ENCODE assay signal across 8 cellular contexts in the genomic region with DNA sequence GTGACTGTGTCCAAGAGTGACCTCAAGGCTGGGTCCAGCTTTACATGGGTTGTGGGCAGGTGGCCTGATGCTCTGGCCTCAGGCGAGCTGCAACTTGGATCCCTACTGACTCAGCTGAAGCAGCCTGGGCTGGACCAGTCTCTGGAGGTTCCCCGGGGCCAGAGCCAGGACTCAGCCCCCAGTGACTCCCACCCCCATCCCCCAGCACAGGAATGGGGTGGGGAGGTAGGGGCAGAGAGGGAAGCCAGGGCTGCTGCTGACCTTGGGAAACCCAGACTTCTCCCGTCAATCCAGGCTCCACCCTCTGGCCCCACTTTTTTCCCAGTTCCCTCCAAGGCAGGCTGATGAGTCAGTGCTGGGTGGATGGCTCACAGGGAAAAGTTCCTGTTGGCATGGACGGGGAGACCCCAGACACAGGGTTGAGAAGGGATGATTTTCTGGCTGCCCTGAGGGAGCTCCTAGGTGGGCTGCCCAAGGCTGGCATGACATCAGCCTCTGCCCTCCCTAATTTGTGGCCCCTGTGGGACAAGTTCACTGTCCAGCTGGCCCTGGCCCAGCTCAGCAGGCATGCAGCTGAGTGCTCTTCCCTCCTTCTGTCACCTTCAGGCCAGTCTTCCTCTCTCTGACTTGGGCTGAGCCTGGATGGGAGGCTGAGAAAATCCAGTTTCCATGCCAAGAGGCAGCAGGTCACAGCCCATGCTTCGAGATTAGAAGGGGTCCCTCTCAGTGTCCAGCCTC. TPM values are rescaled to one million over a fixed set of nuclear protein-coding genes. Genes with fewer than 3 reads are reported as not detected.
DNase-seq lines count a peak whose midpoint lies in the region; ATAC-seq and TF ChIP-seq lines count a peak whose summit lies in the region.

No MANE protein-coding gene starts in this region.

- no peaks in the 10 kb centered on the region for H3K9me2 ChIP-seq in hepatocyte (replicated peaks; ENCODE audit: insufficient read depth)

- peak in 1 of 2 donors; percentile 21 for TF ChIP-seq POLR2A in sigmoid colon (IDR thresholded peaks at IDR 0.05)

- H3K27me3 ChIP-seq in Caco-2 (replicated peaks; ENCODE audit: control insufficient read depth, insufficient read depth, low read length), result no peaks in the 10 kb centered on the region
- H3K27me3 ChIP-seq in HUES48 (ENCODE audit: control insufficient read depth, insufficient read depth, low read length), result peaks cover 22% of the 10 kb centered on the region
- H3K27me3 ChIP-seq in hepatocyte, result no peaks in the 10 kb centered on the region
- H3K27me3 ChIP-seq in sigmoid colon, result no peaks in the 10 kb centered on the region

- H3K79me2 ChIP-seq in hepatocyte, result peaks cover 62% of the 10 kb centered on the region

- H3K9ac ChIP-seq in HUES48 (ENCODE audit: low read depth, low read length), result peak overlapping the region; percentile 42; the same call in 1 of the 2 replicates

- no TSS peak for BruUV-seq in Caco-2 (replicated peaks; lab: Mats Ljungman, UMichigan)

- no peak for ATAC-seq in GM21528 (IDR thresholded peaks at IDR 0.05; ENCODE audit: low FRiP score, unreplicated experiment)

- H3K4me3 ChIP-seq in Caco-2 (ENCODE audit: low read depth, low read length) (no peak overlapping the region), HUES48 (ENCODE audit: low read depth, low read length) (peak overlapping the region; percentile 12), hepatocyte (peak overlapping the region; percentile 81), sigmoid colon (peak overlapping the region; percentile 15 to 93 (median 78))

- CTCF ChIA-PET in Caco-2 (lab: Charles Lee), result interaction anchor here (2.0 kb wide), 1 partner anchor 11 kb away, joined by 7 read pairs; no protein-coding TSS in a partner anchor

- no peak for DNase-seq in Caco-2
- peak; percentile 89 for DNase-seq in hepatocyte (ENCODE audit: low spot score)
- peak; percentile 94 for DNase-seq in sigmoid colon
- no peak for DNase-seq in NCI-H1105 (lab: John Stamatoyannopoulos, UW)
- no peak for DNase-seq in GF-D8 (lab: John Stamatoyannopoulos, UW)

- no peaks in the 10 kb centered on the region for H4K20me1 ChIP-seq in hepatocyte (ENCODE audit: insufficient read depth, poor library complexity, severe bottlenecking)

- H3K27ac ChIP-seq in HUES48 (ENCODE audit: low read depth, low read length) (peak overlapping the region; percentile 89), adipose tissue (ENCODE audit: low read depth, low read length) (peak overlapping the region; percentile 29), hepatocyte (peak overlapping the region; percentile 99), sigmoid colon (peak overlapping the region; percentile 94 to 99 (median 96))

- H3K4me1 ChIP-seq in Caco-2, result peaks cover 26% of the 10 kb centered on the region
- H3K4me1 ChIP-seq in HUES48 (ENCODE audit: control insufficient read depth, insufficient read depth, low read length), result peaks cover 50% of the 10 kb centered on the region
- peaks cover 53% of the 10 kb centered on the region for H3K4me1 ChIP-seq in hepatocyte (ENCODE audit: insufficient read depth)
- H3K4me1 ChIP-seq in sigmoid colon, result peaks cover 0 to 83% (median 82%) of the 10 kb centered on the region in 4 donors

- H3K36me3 Mint-ChIP-seq in Caco-2 (ENCODE audit: insufficient read depth, unreplicated experiment), result peaks cover 22% of the 10 kb centered on the region

- peak overlapping the region; percentile 54 for H3K4me3 Mint-ChIP-seq in Caco-2 (ENCODE audit: unreplicated experiment)

- H3K4me2 ChIP-seq in hepatocyte, result peak overlapping the region; percentile 95

- H3K9me3 ChIP-seq in Caco-2, result no peaks in the 10 kb centered on the region
- no peaks in the 10 kb centered on the region for H3K9me3 ChIP-seq in HUES48 (ENCODE audit: control insufficient read depth, insufficient read depth, low read length)
- no peaks in the 10 kb centered on the region for H3K9me3 ChIP-seq in hepatocyte (ENCODE audit: low read depth)
- H3K9me3 ChIP-seq in sigmoid colon, result no peaks in the 10 kb centered on the region

- no peaks in the 10 kb centered on the region for H3K9me3 Mint-ChIP-seq in Caco-2 (ENCODE audit: unreplicated experiment)

- H3K27me3 Mint-ChIP-seq in Caco-2 (ENCODE audit: insufficient read depth, unreplicated experiment), result no peaks in the 10 kb centered on the region

- POLR2A ChIA-PET in Caco-2 (lab: Charles Lee), result no interaction called here

- peaks cover 6% of the 10 kb centered on the region for H3K4me1 Mint-ChIP-seq in Caco-2 (ENCODE audit: low read depth, unreplicated experiment)

- TF ChIP-seq CTCF in Caco-2 (IDR thresholded peaks at IDR 0.05; ENCODE audit: insufficient read depth in 1 of 2, low read depth in 1 of 2, low read length in 1 of 2, severe bottlenecking in 1 of 2, unreplicated experiment in 1 of 2) (no peak), hepatocyte (IDR thresholded peaks at IDR 0.05; ENCODE audit: poor library complexity) (no peak), sigmoid colon (IDR thresholded peaks at IDR 0.05) (no peak)

- TF ChIP-seq EP300 in sigmoid colon (IDR thresholded peaks at IDR 0.05), result peak in 1 of 4 donors; percentile 48

- WGBS in adipose tissue, 3 donors, result 4 to 13% (median 12%) methylated on average over 5 of the region's 5 CpGs
- WGBS in hepatocyte (ENCODE audit: low lambda C conversion rate, missing lambda C conversion rate), result 35% methylated on average over 5 of the region's 5 CpGs
- WGBS in sigmoid colon, 2 donors, result 3 to 17% methylated on average over 5 of the region's 5 CpGs

- H2AFZ ChIP-seq in hepatocyte, result no peak overlapping the region

- peak overlapping the region; percentile 59 for H3K27ac Mint-ChIP-seq in Caco-2 (ENCODE audit: unreplicated experiment)

- intact Hi-C loops in Caco-2 (cut with micrococcal nuclease; ENCODE audit: unreplicated experiment), result no loop called here
- intact Hi-C loops in sigmoid colon (cut with DNase I), result loop anchor here (10.0 kb wide), 1 partner anchor 528 kb away; a partner anchor contains a TSS

- H3K36me3 ChIP-seq in Caco-2 (ENCODE audit: control insufficient read depth, insufficient read depth, low read length) (no peaks in the 10 kb centered on the region; the same call in 1 of the 2 replicates), HUES48 (ENCODE audit: control insufficient read depth, insufficient read depth, low read length) (peaks cover 34% of the 10 kb centered on the region), hepatocyte (replicated peaks; ENCODE audit: insufficient read depth, low read depth) (no peaks in the 10 kb centered on the region), sigmoid colon (peaks cover 0 to 23% (median 15%) of the 10 kb centered on the region in 4 donors)

RNA-seq across cellular contexts. Expression of a gene that starts 2.2 kb away (rescaled TPM):
- 4.7 and 4.9 TPM in 2 replicates for total RNA-seq in Caco-2 (2022)
- polyA plus RNA-seq in adipose tissue, result 100 to 1,000 TPM in 1 of 3 donors, 10 to 100 TPM in 1, 1 to 10 TPM in 1; 7.1 to 104 (median 40.0) TPM
- 30.8 and 30.9 TPM in 2 replicates for total RNA-seq in hepatocyte
- polyA plus RNA-seq in hepatocyte, result 46.2 and 54.9 TPM in 2 replicates
- 10 to 100 TPM in 1 of 4 donors, 1 to 10 TPM in 3; 7.4 to 25.8 (median 8.5) TPM for total RNA-seq in sigmoid colon
- 10 to 100 TPM; 14.4 to 72.4 (median 15.3) TPM for polyA plus RNA-seq in sigmoid colon

RNA-seq across cellular contexts. Expression of a gene that starts 37.9 kb away (rescaled TPM):
- total RNA-seq in Caco-2 (2022) (36.8 and 38.3 TPM in 2 replicates), hepatocyte (74.7 TPM in 2 replicates), sigmoid colon (10 to 100 TPM; 64.0 to 84.5 (median 79.9) TPM)
- polyA plus RNA-seq in adipose tissue (10 to 100 TPM; 27.6 to 57.4 (median 32.1) TPM), hepatocyte (46.5 and 62.8 TPM in 2 replicates), sigmoid colon (10 to 100 TPM; 43.0 to 51.6 (median 50.5) TPM)

Comparison
In these comparisons a context has a peak if more than half of its experiments do, and no peak if none do; other contexts are left out.
1. DNase-seq: peak in hepatocyte (single experiment) and sigmoid colon (single experiment); none in Caco-2 (0 of 2), NCI-H1105 (single experiment) and GF-D8 (single experiment).
2. H3K27ac ChIP-seq: peak in every context shown above with its lines; median percentile 99 in hepatocyte; 96 in sigmoid colon; 89 in HUES48; 29 in adipose tissue.